Comparison of ENCODE assay signal across 9 cellular contexts in genomic region chr17:50625032-50625871, GRCh38. TPM values are rescaled to one million over a fixed set of nuclear protein-coding genes. Genes with fewer than 3 reads are reported as not detected.
DNase-seq lines count a peak whose midpoint lies in the region; ATAC-seq and TF ChIP-seq lines count a peak whose summit lies in the region.
"Had no signal": no experiment of that assay in that cellular context is flagged by ENCODE, and none has a peak within 500 bp of the region (broad histone marks: within the 10 kb centered on the region; RNA-seq: fewer than 3 reads in every experiment).

No MANE protein-coding gene starts in this region.

- no peak overlapping the region for H2BK20ac ChIP-seq in IMR-90 (ENCODE audit: low read depth, low read length)

- no TSS peak for BruUV-seq in IMR-90 (replicated peaks; lab: Mats Ljungman, UMichigan)

- H3K79me1 ChIP-seq in IMR-90 (ENCODE audit: low read depth in 1 of 2, low read length in 2 of 2) (no peaks in the 10 kb centered on the region), mesendoderm (ENCODE audit: low read length) (no peaks in the 10 kb centered on the region)

- no peaks in the 10 kb centered on the region for H4K20me1 ChIP-seq in IMR-90 (ENCODE audit: insufficient read depth, low read length)

- intact Hi-C loops in IMR-90 (cut with micrococcal nuclease), result no loop called here
- intact Hi-C loops in esophagus muscularis mucosa (cut with DNase I), result no loop called here
- intact Hi-C loops in CD14-positive monocyte (cut with micrococcal nuclease), result loop anchor here in 1 of 2 donors (5.0 to 10.0 kb wide), 2 partner anchors 80 to 143 kb away; partner anchors contain the start of gene ANKRD40

- peaks cover 5% of the 10 kb centered on the region for H3K4me1 ChIP-seq in IMR-90 (ENCODE audit: control insufficient read depth, insufficient read depth, low read length)
- H3K4me1 ChIP-seq in mesendoderm (ENCODE audit: control insufficient read depth, low read depth, low read length), result peaks cover 19% of the 10 kb centered on the region
- peaks cover 0 to 11% (median 8%) of the 10 kb centered on the region in 4 donors for H3K4me1 ChIP-seq in esophagus muscularis mucosa

- H3K27me3 ChIP-seq in IMR-90 (ENCODE audit: control insufficient read depth, insufficient read depth, low read length) (peaks cover 7% of the 10 kb centered on the region; the same call in 1 of the 2 replicates), mesendoderm (ENCODE audit: insufficient read depth, low read length, poor library complexity) (no peaks in the 10 kb centered on the region), esophagus muscularis mucosa (peaks cover 0 to 62% (median 4%) of the 10 kb centered on the region in 4 donors)
- H3K27me3 ChIP-seq: MG63 had no signal

- no peak overlapping the region for H4K91ac ChIP-seq in IMR-90 (ENCODE audit: insufficient read depth, low read depth, low read length)

- H3K27ac ChIP-seq in IMR-90 (ENCODE audit: insufficient read depth, low read length), result no peak overlapping the region
- H3K27ac ChIP-seq in angular gyrus (ENCODE audit: low read depth, low read length), result peak overlapping the region; percentile 8
- no peak overlapping the region for H3K27ac ChIP-seq in mesendoderm (ENCODE audit: low read depth, low read length)
- no peak overlapping the region for H3K27ac ChIP-seq in esophagus muscularis mucosa (replicated peaks in 1 of 4)

- H3K9ac ChIP-seq in IMR-90 (ENCODE audit: low read depth, low read length) (no peak overlapping the region), mesendoderm (ENCODE audit: low read length) (peak overlapping the region; percentile 8)

- in situ Hi-C loops in IMR-90 (cut with MboI; ENCODE audit: low sequenced_read_pairs), result loop anchor here (5.0 kb wide), 1 partner anchor 78 kb away; the partner anchor contains the start of gene SPATA20

- H3K23ac ChIP-seq in IMR-90 (ENCODE audit: low read depth, low read length), result no peak overlapping the region
- H3K23ac ChIP-seq in mesendoderm (ENCODE audit: low read length), result no peak overlapping the region

- peaks cover 0 to 3% of the 10 kb centered on the region in 2 donors for H3K36me3 Mint-ChIP-seq in CD14-positive monocyte

- H2AK5ac ChIP-seq in IMR-90 (ENCODE audit: low read depth, low read length) (no peak overlapping the region), mesendoderm (ENCODE audit: low read length) (no peak overlapping the region)

- H4K5ac ChIP-seq in IMR-90 (ENCODE audit: low read depth, low read length) (no peak overlapping the region), mesendoderm (ENCODE audit: low read length) (no peak overlapping the region)

- peaks cover 24% of the 10 kb centered on the region for H3K4me1 Mint-ChIP-seq in CD14-positive monocyte

- H3K9me3 ChIP-seq in IMR-90 (ENCODE audit: control insufficient read depth, insufficient read depth, low read length) (no peaks in the 10 kb centered on the region), esophagus muscularis mucosa (no peaks in the 10 kb centered on the region)
- H3K9me3 ChIP-seq: MG63 had no signal

- 93% methylated on average over 9 of the region's 19 CpGs; no CpG with 5 or more reads in 1 of the 2 experiments for WGBS in IMR-90 (ENCODE audit: extremely low coverage in 2 of 2, insufficient read length in 1 of 2), 2 experiments
- no CpG with 5 or more reads among the region's 19 CpGs for WGBS in mesendoderm (ENCODE audit: extremely low coverage, insufficient coverage, low lambda C conversion rate)
- 89% methylated on average over 17 of the region's 19 CpGs for WGBS in esophagus muscularis mucosa

- TF ChIP-seq POLR2A in IMR-90 (IDR thresholded peaks at IDR 0.05; ENCODE audit: low read depth, low read length) (no peak), esophagus muscularis mucosa (IDR thresholded peaks at IDR 0.05; ENCODE audit: low read depth) (no peak)

- H4K8ac ChIP-seq in IMR-90 (ENCODE audit: low read depth in 2 of 2, low read length in 2 of 2), result no peak overlapping the region
- H4K8ac ChIP-seq in mesendoderm (ENCODE audit: low read depth, low read length), result no peak overlapping the region

- H3K36me3 ChIP-seq in IMR-90 (ENCODE audit: control insufficient read depth, insufficient read depth, low read length) (no peaks in the 10 kb centered on the region), mesendoderm (ENCODE audit: control insufficient read depth, insufficient read depth, low read length) (no peaks in the 10 kb centered on the region), esophagus muscularis mucosa (no peaks in the 10 kb centered on the region)
- H3K36me3 ChIP-seq: MG63 had no signal

- no peak for TF ChIP-seq EP300 in esophagus muscularis mucosa (IDR thresholded peaks at IDR 0.05)

- no peak for TF ChIP-seq RAD21 in IMR-90 (IDR thresholded peaks at IDR 0.05; ENCODE audit: low read length)

- H3K79me2 ChIP-seq in mesendoderm (ENCODE audit: control insufficient read depth, insufficient read depth, low read length), result no peaks in the 10 kb centered on the region

- no peak overlapping the region for H2BK120ac ChIP-seq in IMR-90 (ENCODE audit: low read depth, low read length)
- H2BK120ac ChIP-seq in mesendoderm (ENCODE audit: low read depth, low read length), result no peak overlapping the region

- H2BK5ac ChIP-seq in IMR-90 (ENCODE audit: low read depth, low read length, poor library complexity, severe bottlenecking) (no peak overlapping the region), mesendoderm (ENCODE audit: low read length) (no peak overlapping the region)

- no peak overlapping the region for H3K14ac ChIP-seq in IMR-90 (replicated peaks; ENCODE audit: low read depth, low read length)

- ATAC-seq in IMR-90 (ENCODE audit: low read depth), result no peak

- POLR2A ChIA-PET in IMR-90 (lab: Charles Lee; ENCODE audit: unreplicated experiment), result no interaction called here

- no peak for DNase-seq in IMR-90
- no peak for DNase-seq in mesendoderm
- DNase-seq in esophagus muscularis mucosa (ENCODE audit: extremely low spot score), result no peak
- DNase-seq in activated CD4-positive, CD25-positive, alpha-beta regulatory T cell treated with anti-CD3 and anti-CD28 coated beads, Interleukin-2, amount 50 U/mL, for 72 hours, result no peak
- no peak for DNase-seq in NCI-H526 (lab: John Stamatoyannopoulos, UW)
- DNase-seq in CD14-positive monocyte (ENCODE audit: low spot score), result no peak

- H3K4ac ChIP-seq in IMR-90 (ENCODE audit: low read depth, low read length) (no peak overlapping the region), mesendoderm (ENCODE audit: low read depth, low read length) (no peak overlapping the region)

- TF ChIP-seq CTCF in IMR-90 (conservative IDR thresholded peaks at IDR 0.05; ENCODE audit: low read depth, low read length), result no peak
- no peak for TF ChIP-seq CTCF in esophagus muscularis mucosa (IDR thresholded peaks at IDR 0.05)
- TF ChIP-seq CTCF in CD14-positive monocyte (IDR thresholded peaks at IDR 0.05), result no peak

- H3K27me3 Mint-ChIP-seq in CD14-positive monocyte (ENCODE audit: low read depth in 3 of 3), result peaks cover 37 to 47% (median 42%) of the 10 kb centered on the region in 3 donors

- H3K27ac Mint-ChIP-seq in CD14-positive monocyte, result peak overlapping the region in 3 of 7 donors; percentile 1 to 42 (median 35)

- H2BK15ac ChIP-seq in IMR-90 (ENCODE audit: low read depth, low read length) (no peak overlapping the region), mesendoderm (replicated peaks; ENCODE audit: low read depth) (no peak overlapping the region)

- peak overlapping the region; percentile 71 for H2AFZ ChIP-seq in IMR-90 (replicated peaks; ENCODE audit: low read length, poor library complexity)

- dilution Hi-C loops in IMR-90 (cut with HindIII; ENCODE audit: low sequenced_read_pairs, unreplicated experiment), result no loop called here

- H3K4me3 ChIP-seq in IMR-90 (ENCODE audit: insufficient read depth, low read depth, low read length), result no peak overlapping the region
- H3K4me3 ChIP-seq in mesendoderm (ENCODE audit: low read length), result no peak overlapping the region
- H3K4me3 ChIP-seq in esophagus muscularis mucosa, result no peak overlapping the region
- H3K4me3 ChIP-seq: GM12878, MG63 had no signal

- H3K9me1 ChIP-seq in IMR-90 (ENCODE audit: insufficient read depth, low read length), result no peaks in the 10 kb centered on the region

- peaks cover 0 to 3% (median 0%) of the 10 kb centered on the region in 7 donors for H3K9me3 Mint-ChIP-seq in CD14-positive monocyte

- H3K4me3 Mint-ChIP-seq in CD14-positive monocyte, result no peak overlapping the region

- CTCF ChIA-PET in IMR-90 (lab: Yijun Ruan, JAX), result interaction anchor here (0.6 to 2.3 kb wide), 7 partner anchors 65 to 79 kb away, joined by 4 to 8 read pairs (median 4); partner anchors contain the start of genes CACNA1G and SPATA20

- H3K18ac ChIP-seq in IMR-90 (ENCODE audit: low read depth, low read length) (no peak overlapping the region), mesendoderm (ENCODE audit: low read length) (no peak overlapping the region)

- no peak overlapping the region for H3K4me2 ChIP-seq in IMR-90 (ENCODE audit: low read depth, low read length)
- no peak overlapping the region for H3K4me2 ChIP-seq in mesendoderm (ENCODE audit: low read length)

- H2AK9ac ChIP-seq in IMR-90 (replicated peaks; ENCODE audit: low read depth, low read length, poor library complexity), result no peak overlapping the region

- H3K56ac ChIP-seq in IMR-90 (ENCODE audit: extremely low read depth, insufficient read depth, low read length), result no peak overlapping the region
- no peak overlapping the region for H3K56ac ChIP-seq in mesendoderm (ENCODE audit: low read length)

TF ChIP-seq in IMR-90, 13 proteins besides CTCF, POLR2A, EP300 and RAD21:
- TF ChIP-seq BHLHE40 (IDR thresholded peaks at IDR 0.05; ENCODE audit: low read depth, low read length) (no peak), FOS (IDR thresholded peaks at IDR 0.05; ENCODE audit: low read depth, low read length) (no peak), MAFK (IDR thresholded peaks at IDR 0.05; ENCODE audit: low read depth, low read length) (no peak)

RNA-seq across cellular contexts. Expression of gene ABCC3, which starts 9.4 kb away (rescaled TPM):
- total RNA-seq in IMR-90 (2012; rRNA removed), result 2.2 and 3.2 TPM in 2 replicates
- 6.0 and 6.6 TPM in 2 replicates for polyA plus RNA-seq in IMR-90 (2012; rRNA removed)
- polyA plus RNA-seq in IMR-90 (2012; cell fraction: cytosol; rRNA removed), result 1.7 and 5.8 TPM in 2 replicates
- polyA plus RNA-seq in IMR-90 (2012; cell fraction: nucleus; rRNA removed; ENCODE audit: low replicate concordance), result 61.3 and 69.4 TPM in 2 replicates
- 0.13 TPM for polyA plus RNA-seq in mesendoderm (2013, experiment 1 of 2)
- 0.15 TPM for polyA plus RNA-seq in mesendoderm (2013, experiment 2 of 2)
- total RNA-seq in esophagus muscularis mucosa, result 1 to 10 TPM in 3 of 4 donors, under 1 TPM in 1; 0.50 to 2.9 (median 1.9) TPM
- 10 to 100 TPM in 1 of 2 donors, 1 to 10 TPM in 1; 2.7 to 11.4 TPM for polyA plus RNA-seq in CD14-positive monocyte
